17 cellular contexts compared by ENCODE assay signal in genomic region chr9:120857902-120858301, GRCh38. TPM values are rescaled to one million over a fixed set of nuclear protein-coding genes. Genes with fewer than 3 reads are reported as not detected.
DNase-seq lines count a peak whose midpoint lies in the region; ATAC-seq and TF ChIP-seq lines count a peak whose summit lies in the region.
"Had no signal": no experiment of that assay in that cellular context is flagged by ENCODE, and none has a peak within 500 bp of the region (broad histone marks: within the 10 kb centered on the region; RNA-seq: fewer than 3 reads in every experiment).

No MANE protein-coding gene starts in this region.

- no peaks in the 10 kb centered on the region for H3K9me3 Mint-ChIP-seq in activated naive CD4-positive, alpha-beta T cell treated with anti-CD3 and anti-CD28 coated beads, Interleukin-2, amount 10 ng/mL, durations not matched to agents 7 days and 5 days
- H3K9me3 Mint-ChIP-seq in central memory CD8-positive, alpha-beta T cell: no peaks in the 10 kb centered on the region
- no peaks in the 10 kb centered on the region for H3K9me3 Mint-ChIP-seq in stimulated activated effector memory CD8-positive, alpha-beta T cell treated with anti-CD3 and anti-CD28 coated beads, Interleukin-12 subunit alpha, Interleukin-12 subunit beta, amount 100 ng/mL, for 72 hours

- no peaks in the 10 kb centered on the region for H3K27me3 Mint-ChIP-seq in activated naive CD4-positive, alpha-beta T cell treated with anti-CD3 and anti-CD28 coated beads, Interleukin-2, amount 10 ng/mL, durations not matched to agents 7 days and 5 days
- H3K27me3 Mint-ChIP-seq in central memory CD8-positive, alpha-beta T cell: no peaks in the 10 kb centered on the region

- no peak for DNase-seq in activated naive CD4-positive, alpha-beta T cell treated with anti-CD3 and anti-CD28 coated beads, Interleukin-2, amount 10 ng/mL, durations not matched to agents 7 days and 5 days
- no peak for DNase-seq in activated naive CD4-positive, alpha-beta T cell (lab: John Stamatoyannopoulos, UW)
- DNase-seq in DMS53 (lab: John Stamatoyannopoulos, UW) (peak; percentile 80), ureter (ENCODE audit: low spot score) (no peak)
- no peak for DNase-seq in central memory CD8-positive, alpha-beta T cell (ENCODE audit: low spot score in 2 of 2)
- no peak for DNase-seq in stimulated activated effector memory CD8-positive, alpha-beta T cell treated with anti-CD3 and anti-CD28 coated beads, Interleukin-12 subunit alpha, Interleukin-12 subunit beta, amount 100 ng/mL, for 72 hours (ENCODE audit: low spot score in 2 of 2)
- DNase-seq: DND-41, GM23248, HCEC 1CT, NCI-H1105 treated with DMSO at 0.1 percent for 48 hours, NCI-H1694 treated with DMSO at 0.1 percent for 48 hours, NCI-H2107, NCI-H2227 treated with DMSO at 0.1 percent for 48 hours, NCI-H524 had no signal

- no peak overlapping the region for H3K4me3 Mint-ChIP-seq in activated naive CD4-positive, alpha-beta T cell treated with anti-CD3 and anti-CD28 coated beads, Interleukin-2, amount 10 ng/mL, durations not matched to agents 7 days and 5 days
- no peak overlapping the region for H3K4me3 Mint-ChIP-seq in central memory CD8-positive, alpha-beta T cell
- no peak overlapping the region for H3K4me3 Mint-ChIP-seq in stimulated activated effector memory CD8-positive, alpha-beta T cell treated with anti-CD3 and anti-CD28 coated beads, Interleukin-12 subunit alpha, Interleukin-12 subunit beta, amount 100 ng/mL, for 72 hours

- no peak for ATAC-seq in central memory CD8-positive, alpha-beta T cell (replicated peaks; ENCODE audit: extremely low read depth, poor library complexity, severe bottlenecking)
- no peak for ATAC-seq in stimulated activated effector memory CD8-positive, alpha-beta T cell treated with anti-CD3 and anti-CD28 coated beads, Interleukin-12 subunit alpha, Interleukin-12 subunit beta, amount 100 ng/mL, for 72 hours
- no peak for ATAC-seq in GM18505 (IDR thresholded peaks at IDR 0.05; ENCODE audit: unreplicated experiment)
- ATAC-seq: GM12878, Panc1 had no signal

- H3K4me1 Mint-ChIP-seq in activated naive CD4-positive, alpha-beta T cell treated with anti-CD3 and anti-CD28 coated beads, Interleukin-2, amount 10 ng/mL, durations not matched to agents 7 days and 5 days: peaks cover 3% of the 10 kb centered on the region
- H3K4me1 Mint-ChIP-seq in central memory CD8-positive, alpha-beta T cell: peaks cover 7% of the 10 kb centered on the region
- no peaks in the 10 kb centered on the region for H3K4me1 Mint-ChIP-seq in stimulated activated effector memory CD8-positive, alpha-beta T cell treated with anti-CD3 and anti-CD28 coated beads, Interleukin-12 subunit alpha, Interleukin-12 subunit beta, amount 100 ng/mL, for 72 hours

- no peak for TF ChIP-seq POLR2A in GM18505 (IDR thresholded peaks at IDR 0.05; ENCODE audit: borderline replicate concordance, extremely low read depth, insufficient read depth, insufficient read length)

- H3K27ac Mint-ChIP-seq in activated naive CD4-positive, alpha-beta T cell treated with anti-CD3 and anti-CD28 coated beads, Interleukin-2, amount 10 ng/mL, durations not matched to agents 7 days and 5 days: peak overlapping the region; percentile 30
- H3K27ac Mint-ChIP-seq in central memory CD8-positive, alpha-beta T cell (ENCODE audit: low read depth): peak overlapping the region; percentile 81
- peak overlapping the region; percentile 58 for H3K27ac Mint-ChIP-seq in stimulated activated effector memory CD8-positive, alpha-beta T cell treated with anti-CD3 and anti-CD28 coated beads, Interleukin-12 subunit alpha, Interleukin-12 subunit beta, amount 100 ng/mL, for 72 hours

- peaks cover 70% of the 10 kb centered on the region for H3K36me3 Mint-ChIP-seq in activated naive CD4-positive, alpha-beta T cell treated with anti-CD3 and anti-CD28 coated beads, Interleukin-2, amount 10 ng/mL, durations not matched to agents 7 days and 5 days
- peaks cover 19% of the 10 kb centered on the region for H3K36me3 Mint-ChIP-seq in central memory CD8-positive, alpha-beta T cell (ENCODE audit: insufficient read depth)
- peaks cover 100% of the 10 kb centered on the region for H3K36me3 Mint-ChIP-seq in stimulated activated effector memory CD8-positive, alpha-beta T cell treated with anti-CD3 and anti-CD28 coated beads, Interleukin-12 subunit alpha, Interleukin-12 subunit beta, amount 100 ng/mL, for 72 hours

- CTCF ChIA-PET in activated naive CD4-positive, alpha-beta T cell treated with anti-CD3 and anti-CD28 coated beads, Interleukin-2, amount 10 ng/mL, durations not matched to agents 7 days and 5 days (lab: Charles Lee): interaction anchor here (1.2 kb wide), 1 partner anchor 102 kb away, joined by 4 read pairs; no protein-coding TSS in a partner anchor

RNA-seq across cellular contexts. Expression of gene PSMD5, which starts 15.2 kb away (rescaled TPM):
- 53.4 TPM for total RNA-seq in ureter

RNA-seq across cellular contexts. Expression of gene PHF19, which starts 19.1 kb away (rescaled TPM):
- total RNA-seq in ureter: 33.3 TPM

Comparison
In these comparisons a context has a peak if more than half of its experiments do, and no peak if none do; other contexts are left out.
1. H3K27ac Mint-ChIP-seq: peak in every context shown above with its lines; median percentile 81 in central memory CD8-positive, alpha-beta T cell; 58 in stimulated activated effector memory CD8-positive, alpha-beta T cell treated with anti-CD3 and anti-CD28 coated beads, Interleukin-12 subunit alpha, Interleukin-12 subunit beta, amount 100 ng/mL, for 72 hours; 30 in activated naive CD4-positive, alpha-beta T cell treated with anti-CD3 and anti-CD28 coated beads, Interleukin-2, amount 10 ng/mL, durations not matched to agents 7 days and 5 days.